30 cellular contexts compared by ENCODE assay signal in the genomic region with DNA sequence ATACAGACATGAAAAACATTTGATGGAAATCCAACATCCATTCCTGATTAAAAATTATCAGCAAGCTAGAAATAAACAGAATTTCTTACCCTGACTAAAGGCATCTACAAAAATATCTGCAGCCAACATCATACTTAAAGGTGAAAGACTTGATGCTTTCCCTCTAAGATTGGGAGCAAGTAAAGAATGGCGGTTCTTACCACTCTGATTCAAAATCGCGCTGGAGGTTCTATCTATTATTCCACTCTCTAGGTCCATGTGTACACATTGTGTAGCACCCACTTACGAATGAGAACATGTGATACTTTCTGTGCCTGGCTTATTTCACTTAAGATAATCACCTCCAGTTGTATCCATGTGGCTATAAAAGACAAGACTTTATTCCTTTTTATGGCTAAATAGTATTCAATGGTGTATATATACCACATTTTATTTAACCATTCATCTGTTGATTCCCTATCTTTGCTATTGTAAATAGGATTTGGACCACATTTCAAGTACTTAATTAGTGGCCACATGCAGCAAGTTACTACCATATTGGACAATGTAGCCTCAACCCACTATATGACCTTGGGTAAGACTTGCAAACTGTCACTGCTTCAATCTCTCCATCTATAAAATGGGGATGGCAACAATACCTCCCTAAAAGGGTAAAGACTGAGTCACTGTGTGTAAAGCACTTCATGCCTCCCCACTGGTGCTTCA. TPM values are rescaled to one million over a fixed set of nuclear protein-coding genes. Genes with fewer than 3 reads are reported as not detected.
A peak's percentile ranks its signal among the peaks of the same experiment; 100 is the strongest.
DNase-seq lines count a peak whose midpoint lies in the region; ATAC-seq, FAIRE-seq and TF ChIP-seq lines count a peak whose summit lies in the region.
"Had no signal": no experiment of that assay in that cellular context is flagged by ENCODE, and none has a peak within 500 bp of the region (broad histone marks: within the 10 kb centered on the region; RNA-seq: fewer than 3 reads in every experiment).

No MANE protein-coding gene starts in this region.

- H3K4me3 ChIP-seq in PC-3 (ENCODE audit: low read length), result no peak overlapping the region
- no peak overlapping the region for H3K4me3 ChIP-seq in small intestine (ENCODE audit: low read depth in 1 of 2, low read length in 2 of 2)
- no peak overlapping the region for H3K4me3 ChIP-seq in heart left ventricle
- H3K4me3 ChIP-seq: GM12878, GM23248, tibial nerve had no signal

- peaks cover 28% of the 10 kb centered on the region for H3K4me1 ChIP-seq in PC-3 (ENCODE audit: insufficient read depth, low read length)
- H3K4me1 ChIP-seq in small intestine (ENCODE audit: control insufficient read depth in 2 of 2, insufficient read depth in 1 of 2, low read depth in 1 of 2, low read length in 1 of 2), result no peaks in the 10 kb centered on the region
- no peaks in the 10 kb centered on the region for H3K4me1 ChIP-seq in heart left ventricle
- H3K4me1 ChIP-seq: tibial nerve had no signal

- POLR2A ChIA-PET in PC-3 (lab: Charles Lee; ENCODE audit: unreplicated experiment), result no interaction called here

- H3K9me3 ChIP-seq in PC-3 (ENCODE audit: low read length) (no peaks in the 10 kb centered on the region), small intestine (ENCODE audit: control insufficient read depth, low read depth) (no peaks in the 10 kb centered on the region), heart left ventricle (peaks cover 0 to 29% (median 10%) of the 10 kb centered on the region in 12 donors)

- no peak overlapping the region for H2AFZ ChIP-seq in PC-3 (ENCODE audit: low read length)
- H2AFZ ChIP-seq: GM23248 had no signal

- no peaks in the 10 kb centered on the region for H3K9me2 ChIP-seq in PC-3 (replicated peaks; ENCODE audit: low read length)

- no peak for TF ChIP-seq POLR2A in heart left ventricle (IDR thresholded peaks at IDR 0.05)

- 80 to 89% (median 87%) methylated on average over 4 of the region's 4 CpGs for WGBS in small intestine, 3 donors
- WGBS in heart left ventricle, 4 donors, result 68 to 92% (median 88%) methylated on average over 4 of the region's 4 CpGs

- H3K36me3 ChIP-seq in PC-3 (ENCODE audit: low read depth, low read length) (no peaks in the 10 kb centered on the region), small intestine (ENCODE audit: control insufficient read depth in 2 of 2, insufficient read depth in 2 of 2, low read length in 2 of 2) (no peaks in the 10 kb centered on the region), heart left ventricle (no peaks in the 10 kb centered on the region)
- H3K36me3 ChIP-seq: brain microvascular endothelial cell, tibial nerve had no signal

- H3K4me2 ChIP-seq in PC-3 (ENCODE audit: low read length), result no peak overlapping the region

- no peak for ATAC-seq in PC-3
- peak; percentile 17 for ATAC-seq in left colon
- no peak for ATAC-seq in GM19397 (IDR thresholded peaks at IDR 0.05; ENCODE audit: unreplicated experiment)
- no peak for ATAC-seq in heart left ventricle
- ATAC-seq: GM12878; naive thymus-derived CD4-positive, alpha-beta T cell had no signal

- in situ Hi-C loops in Caki2 (cut with HindIII; ENCODE audit: low pct_unique_long_range_greater_than_20kb, low sequenced_read_pairs), result no loop called here

- H3K27me3 ChIP-seq in PC-3 (ENCODE audit: low read length), result no peaks in the 10 kb centered on the region
- H3K27me3 ChIP-seq in small intestine (ENCODE audit: control insufficient read depth in 2 of 2, insufficient read depth in 2 of 2, low read length in 2 of 2), result no peaks in the 10 kb centered on the region
- H3K27me3 ChIP-seq in heart left ventricle, result peaks cover 0 to 21% (median 0%) of the 10 kb centered on the region in 9 donors
- H3K27me3 ChIP-seq: brain microvascular endothelial cell, tibial nerve had no signal

- no peak overlapping the region for H3K9ac ChIP-seq in PC-3 (ENCODE audit: low read length)
- H3K9ac ChIP-seq: GM23248 had no signal

- H3K27ac ChIP-seq in PC-3 (ENCODE audit: low read length) (peak overlapping the region; percentile 77), small intestine (ENCODE audit: low read depth in 1 of 2, low read length in 1 of 2) (peak overlapping the region; percentile 42 to 44), heart left ventricle (peak overlapping the region in 1 of 12 donors; percentile 2)
- H3K27ac ChIP-seq: brain microvascular endothelial cell, GM23248, tibial nerve had no signal

- FAIRE-seq in small intestine (lab: Jason Lieb, UNC), result no peak
- FAIRE-seq: GM12878 had no signal

- CTCF ChIA-PET in PC-3 (lab: Charles Lee), result interaction anchor here (0.6 kb wide), 3 partner anchors 71 to 500 kb away, joined by 3 read pairs; no protein-coding TSS in a partner anchor

- BruUV-seq in PC-3 (replicated peaks; lab: Mats Ljungman, UMichigan), result no TSS peak

- DNase-seq in Caki2 (ENCODE audit: low read depth), result peak; percentile 31
- no peak for DNase-seq in PC-3
- DNase-seq in left colon, result no peak
- no peak for DNase-seq in small intestine
- no peak for DNase-seq in COR-L47 (lab: John Stamatoyannopoulos, UW)
- no peak for DNase-seq in heart left ventricle
- DNase-seq: activated CD4-positive, alpha-beta memory T cell treated with anti-CD3 and anti-CD28 coated beads for 36 hours; activated CD8-positive, alpha-beta memory T cell treated with anti-CD3 and anti-CD28 coated beads, Interleukin-2, amount 50 U/mL, for 4 hours; activated naive CD4-positive, alpha-beta T cell treated with anti-CD3 and anti-CD28 coated beads, Interleukin-2, amount 10 ng/mL, durations not matched to agents 7 days and 5 days; brain microvascular endothelial cell; effector CD4-positive, alpha-beta T cell; glutamatergic neuron; naive thymus-derived CD4-positive, alpha-beta T cell; NCI-H1092; NCI-H187; NCI-H526 treated with DMSO at 0.1 percent for 48 hours; nucleus accumbens; stimulated activated CD4-positive, alpha-beta T cell treated with anti-CD3 and anti-CD28 coated beads, Interleukin-2, amount 100 ng/mL, for 24 hours; T-helper 1 cell had no signal

- no peaks in the 10 kb centered on the region for H3K79me2 ChIP-seq in PC-3 (ENCODE audit: low read length)

- intact Hi-C loops in PC-3 (cut with micrococcal nuclease), result loop anchor here (5.0 kb wide), 1 partner anchor 88 kb away; no protein-coding TSS in a partner anchor
- intact Hi-C loops in left colon (cut with DNase I, micrococcal nuclease), result no loop called here
- intact Hi-C loops in heart left ventricle (cut with DNase I), result no loop called here

- no peaks in the 10 kb centered on the region for H4K20me1 ChIP-seq in PC-3 (ENCODE audit: low read length)

- no peaks in the 10 kb centered on the region for H3F3A ChIP-seq in PC-3 (ENCODE audit: low read length, unreplicated experiment)

- TF ChIP-seq CTCF in PC-3 (conservative IDR thresholded peaks at IDR 0.05; ENCODE audit: low read depth, low read length) (no peak), heart left ventricle (IDR thresholded peaks at IDR 0.05) (no peak)

RNA-seq across cellular contexts. Expression of a gene that starts 38.4 kb away (rescaled TPM):
- total RNA-seq in Caki2 (2014; rRNA removed; shearing (Covaris generic); ENCODE audit: low replicate concordance), result not detected in 2 replicates
- total RNA-seq in PC-3 (2014; rRNA removed) (not detected in 2 replicates), left colon (not detected), heart left ventricle (not detected)
- polyA plus RNA-seq in small intestine (under 1 TPM in 1 of 3 donors, not detected in 2; 0.13 TPM), heart left ventricle (not detected)
- total RNA-seq: activated CD4-positive, alpha-beta memory T cell treated with anti-CD3 and anti-CD28 coated beads for 36 hours; activated T-helper 1 cell treated with anti-CD3 and anti-CD28 coated beads, Interleukin-12 subunit alpha, Interleukin-12 subunit beta, Interleukin-2, Interleukin-4 antibody, amounts not matched to agents 30 ng/mL and 10 ng/mL and 1 ng/mL, durations not matched to agents 14 hours and 24 hours and 36 hours; epithelial cell of proximal tubule; GM12878; GM23248; kidney epithelial cell; mesenteric fat pad; naive thymus-derived CD4-positive, alpha-beta T cell; RPMI7951; SK-MEL-5; tibial nerve had no signal
- polyA plus RNA-seq: CD14-positive monocyte; GM12878; GM23248; naive thymus-derived CD4-positive, alpha-beta T cell had no signal
